Comparison of ENCODE assay signal across 1 cellular context in genomic region chr7:41110186-41110585, GRCh38.
TF ChIP-seq lines count a peak whose summit lies in the region.

No MANE protein-coding gene starts in this region.

TF ChIP-seq in H1, 55 proteins besides CTCF, POLR2A, EP300 and RAD21:
- TF ChIP-seq RNF2 (IDR thresholded peaks at IDR 0.05; ENCODE audit: borderline replicate concordance, low read depth, low read length, missing control alignments, poor library complexity, severe bottlenecking): no peak
- no peak for TF ChIP-seq ATF2 (IDR thresholded peaks at IDR 0.05; ENCODE audit: low read length)
- no peak for TF ChIP-seq SRF (IDR thresholded peaks at IDR 0.05; ENCODE audit: low read depth, low read length)
- TF ChIP-seq TAF7 (optimal IDR thresholded peaks at IDR 0.05; ENCODE audit: borderline replicate concordance, low read depth, low read length): no peak
- no peak for TF ChIP-seq SP4 (IDR thresholded peaks at IDR 0.05; ENCODE audit: low read length)
- no peak for TF ChIP-seq BCL11A (IDR thresholded peaks at IDR 0.05; ENCODE audit: low read depth in 2 of 2, low read length in 2 of 2)
- no peak for TF ChIP-seq EGR1 (IDR thresholded peaks at IDR 0.05; ENCODE audit: borderline replicate concordance, low read depth, low read length)
